Comparison of ENCODE assay signal across 16 cellular contexts in genomic region chr1:25527226-25527846, GRCh38. TPM values are rescaled to one million over a fixed set of nuclear protein-coding genes. Genes with fewer than 3 reads are reported as not detected.
DNase-seq lines count a peak whose midpoint lies in the region; ATAC-seq and TF ChIP-seq lines count a peak whose summit lies in the region.
"Had no signal": no experiment of that assay in that cellular context is flagged by ENCODE, and none has a peak within 500 bp of the region (broad histone marks: within the 10 kb centered on the region; RNA-seq: fewer than 3 reads in every experiment).

No MANE protein-coding gene starts in this region.

- no peak for ATAC-seq in natural killer cell treated with Interleukin-12 subunit alpha and Interleukin-12 subunit beta and Interleukin-15 and Interleukin-18, amount 100 ng/mL, for 72 hours
- ATAC-seq in natural killer cell: no peak
- ATAC-seq: GM23338 had no signal

- H3K27ac ChIP-seq in angular gyrus (ENCODE audit: low read depth, low read length): peak overlapping the region; percentile 22
- H3K27ac ChIP-seq in thymus (ENCODE audit: low read depth): peak overlapping the region; percentile 31
- H3K27ac ChIP-seq in brain microvascular endothelial cell: no peak overlapping the region
- H3K27ac ChIP-seq in MM.1S (ENCODE audit: low read length): no peak overlapping the region
- H3K27ac ChIP-seq: C4-2B had no signal

- no peaks in the 10 kb centered on the region for H3F3A ChIP-seq in MM.1S (ENCODE audit: insufficient read depth, low read length)

- H3K27me3 ChIP-seq in thymus (ENCODE audit: control insufficient read depth, insufficient read depth) (no peaks in the 10 kb centered on the region), brain microvascular endothelial cell (replicated peaks) (peaks cover 2% of the 10 kb centered on the region), MM.1S (replicated peaks; ENCODE audit: insufficient read depth, low read length) (no peaks in the 10 kb centered on the region)
- H3K27me3 ChIP-seq: BE2C had no signal

- no peak for TF ChIP-seq CTCF in natural killer cell (IDR thresholded peaks at IDR 0.05)
- TF ChIP-seq CTCF in epithelial cell of esophagus (IDR thresholded peaks at IDR 0.05; ENCODE audit: insufficient read depth, low read depth, low read length, missing control alignments): no peak
- no peak for TF ChIP-seq CTCF in brain microvascular endothelial cell (IDR thresholded peaks at IDR 0.05; ENCODE audit: low read depth, low read length, missing control alignments)
- no peak for TF ChIP-seq CTCF in MM.1S (IDR thresholded peaks at IDR 0.05; ENCODE audit: low read length)

- H3K4me2 ChIP-seq in MM.1S (ENCODE audit: low read depth, low read length): no peak overlapping the region
- H3K4me2 ChIP-seq: GM23338 had no signal

- H3K4me1 Mint-ChIP-seq in natural killer cell treated with Interleukin-12 subunit alpha and Interleukin-12 subunit beta and Interleukin-15 and Interleukin-18, amount 100 ng/mL, for 72 hours (ENCODE audit: low read depth in 2 of 2): peaks cover 0 to 6% of the 10 kb centered on the region in 2 donors
- H3K4me1 Mint-ChIP-seq in natural killer cell: no peaks in the 10 kb centered on the region
- H3K4me1 Mint-ChIP-seq: GM23338 had no signal

- no peak overlapping the region for H3K9ac ChIP-seq in MM.1S (ENCODE audit: low read length)

- H3K9me3 ChIP-seq in thymus (ENCODE audit: control insufficient read depth) (no peaks in the 10 kb centered on the region), MM.1S (replicated peaks; ENCODE audit: insufficient read depth, low read length) (no peaks in the 10 kb centered on the region)
- H3K9me3 ChIP-seq: BE2C had no signal

- no peaks in the 10 kb centered on the region for H4K20me1 ChIP-seq in MM.1S (ENCODE audit: insufficient read depth, low read length)

- H3K4me1 ChIP-seq in thymus (ENCODE audit: control insufficient read depth, insufficient read depth, low read length): no peaks in the 10 kb centered on the region
- H3K4me1 ChIP-seq in MM.1S (ENCODE audit: low read length): peaks cover 8% of the 10 kb centered on the region
- H3K4me1 ChIP-seq: BE2C had no signal

- intact Hi-C loops in natural killer cell (cut with micrococcal nuclease): no loop called here

- no peak overlapping the region for H3K4me3 Mint-ChIP-seq in natural killer cell treated with Interleukin-12 subunit alpha and Interleukin-12 subunit beta and Interleukin-15 and Interleukin-18, amount 100 ng/mL, for 72 hours
- no peak overlapping the region for H3K4me3 Mint-ChIP-seq in natural killer cell
- H3K4me3 Mint-ChIP-seq: CD4-positive, alpha-beta memory T cell; GM23338 had no signal

- peaks cover 3% of the 10 kb centered on the region for H3K9me3 Mint-ChIP-seq in natural killer cell treated with Interleukin-12 subunit alpha and Interleukin-12 subunit beta and Interleukin-15 and Interleukin-18, amount 100 ng/mL, for 72 hours
- H3K9me3 Mint-ChIP-seq in natural killer cell: no peaks in the 10 kb centered on the region
- H3K9me3 Mint-ChIP-seq: GM23338 had no signal

- H3K79me2 ChIP-seq in MM.1S (ENCODE audit: low read length): no peaks in the 10 kb centered on the region

- H3K9me2 ChIP-seq in MM.1S (replicated peaks; ENCODE audit: insufficient read depth, low read length): no peaks in the 10 kb centered on the region

- H3K36me3 Mint-ChIP-seq in natural killer cell treated with Interleukin-12 subunit alpha and Interleukin-12 subunit beta and Interleukin-15 and Interleukin-18, amount 100 ng/mL, for 72 hours: no peaks in the 10 kb centered on the region
- no peaks in the 10 kb centered on the region for H3K36me3 Mint-ChIP-seq in natural killer cell
- H3K36me3 Mint-ChIP-seq: CD4-positive, alpha-beta memory T cell had no signal

- in situ Hi-C loops in brain microvascular endothelial cell (cut with HindIII; ENCODE audit: low pct_ligation_motif_present, low sequenced_read_pairs): no loop called here

- 93% methylated on average over 12 of the region's 12 CpGs for WGBS in thymus

- H3K27me3 Mint-ChIP-seq in natural killer cell treated with Interleukin-12 subunit alpha and Interleukin-12 subunit beta and Interleukin-15 and Interleukin-18, amount 100 ng/mL, for 72 hours: peaks cover 4 to 7% of the 10 kb centered on the region in 2 donors
- peaks cover 0 to 3% of the 10 kb centered on the region in 2 donors for H3K27me3 Mint-ChIP-seq in natural killer cell (ENCODE audit: low read depth in 2 of 2)
- H3K27me3 Mint-ChIP-seq: CD4-positive, alpha-beta memory T cell had no signal

- no peak overlapping the region for H3K4me3 ChIP-seq in epithelial cell of esophagus (ENCODE audit: low read length)
- no peak overlapping the region for H3K4me3 ChIP-seq in thymus (ENCODE audit: low read length)
- no peak overlapping the region for H3K4me3 ChIP-seq in brain microvascular endothelial cell (ENCODE audit: low read depth, low read length)
- no peak overlapping the region for H3K4me3 ChIP-seq in MM.1S (ENCODE audit: low read length)
- H3K4me3 ChIP-seq: GM23338 had no signal

- H2AFZ ChIP-seq in MM.1S (ENCODE audit: low read length): no peak overlapping the region
- H2AFZ ChIP-seq: GM23338 had no signal

- H3K27ac Mint-ChIP-seq in natural killer cell treated with Interleukin-12 subunit alpha and Interleukin-12 subunit beta and Interleukin-15 and Interleukin-18, amount 100 ng/mL, for 72 hours: no peak overlapping the region
- no peak overlapping the region for H3K27ac Mint-ChIP-seq in natural killer cell
- H3K27ac Mint-ChIP-seq: GM23338 had no signal

- H3K36me3 ChIP-seq in thymus (ENCODE audit: control insufficient read depth, insufficient read depth) (no peaks in the 10 kb centered on the region), brain microvascular endothelial cell (replicated peaks) (no peaks in the 10 kb centered on the region), MM.1S (replicated peaks; ENCODE audit: insufficient read depth, low read length) (no peaks in the 10 kb centered on the region)
- H3K36me3 ChIP-seq: BE2C had no signal

- DNase-seq in natural killer cell treated with Interleukin-12 subunit alpha and Interleukin-12 subunit beta and Interleukin-15 and Interleukin-18, amount 100 ng/mL, for 72 hours (ENCODE audit: low spot score): peak; percentile 12
- DNase-seq in natural killer cell: no peak
- peak; percentile 32 for DNase-seq in epithelial cell of esophagus (ENCODE audit: low read depth)
- no peak for DNase-seq in NOMO-1 (lab: John Stamatoyannopoulos, UW; ENCODE audit: unreplicated experiment in 2 of 2)
- DNase-seq in brain microvascular endothelial cell: no peak
- DNase-seq in MM.1S: no peak
- DNase-seq: ACHN; BE2C; CD4-positive, alpha-beta memory T cell; DND-41; GF-D8; H7 had no signal

RNA-seq across cellular contexts. Expression of gene LDLRAP1, which starts 16.1 kb away (rescaled TPM):
- total RNA-seq in natural killer cell treated with Interleukin-12 subunit alpha and Interleukin-12 subunit beta and Interleukin-15 and Interleukin-18, amount 100 ng/mL, for 72 hours: 1 to 10 TPM; 2.4 to 4.1 TPM
- total RNA-seq in natural killer cell: 10 to 100 TPM; 25.2 to 34.0 (median 27.4) TPM
- polyA plus RNA-seq in thymus: 31.6 TPM

Comparison
In these comparisons a context has a peak if more than half of its experiments do, and no peak if none do; other contexts are left out.
1. DNase-seq: peak in natural killer cell treated with Interleukin-12 subunit alpha and Interleukin-12 subunit beta and Interleukin-15 and Interleukin-18, amount 100 ng/mL, for 72 hours (single experiment) and epithelial cell of esophagus (single experiment); none in natural killer cell (single experiment), NOMO-1 (0 of 2), brain microvascular endothelial cell (single experiment) and MM.1S (single experiment).
2. RNA of gene LDLRAP1, which starts 16.1 kb away (total RNA-seq): 25.2 to 34.0 TPM in natural killer cell; 2.4 to 4.1 TPM in natural killer cell treated with Interleukin-12 subunit alpha and Interleukin-12 subunit beta and Interleukin-15 and Interleukin-18, amount 100 ng/mL, for 72 hours; every median in the first group is over 4 times any median in the second.
3. H3K27ac ChIP-seq: peak in angular gyrus (single experiment) and thymus (single experiment); none in brain microvascular endothelial cell (single experiment) and MM.1S (single experiment).